11 cellular contexts compared by ENCODE assay signal in the genomic region with DNA sequence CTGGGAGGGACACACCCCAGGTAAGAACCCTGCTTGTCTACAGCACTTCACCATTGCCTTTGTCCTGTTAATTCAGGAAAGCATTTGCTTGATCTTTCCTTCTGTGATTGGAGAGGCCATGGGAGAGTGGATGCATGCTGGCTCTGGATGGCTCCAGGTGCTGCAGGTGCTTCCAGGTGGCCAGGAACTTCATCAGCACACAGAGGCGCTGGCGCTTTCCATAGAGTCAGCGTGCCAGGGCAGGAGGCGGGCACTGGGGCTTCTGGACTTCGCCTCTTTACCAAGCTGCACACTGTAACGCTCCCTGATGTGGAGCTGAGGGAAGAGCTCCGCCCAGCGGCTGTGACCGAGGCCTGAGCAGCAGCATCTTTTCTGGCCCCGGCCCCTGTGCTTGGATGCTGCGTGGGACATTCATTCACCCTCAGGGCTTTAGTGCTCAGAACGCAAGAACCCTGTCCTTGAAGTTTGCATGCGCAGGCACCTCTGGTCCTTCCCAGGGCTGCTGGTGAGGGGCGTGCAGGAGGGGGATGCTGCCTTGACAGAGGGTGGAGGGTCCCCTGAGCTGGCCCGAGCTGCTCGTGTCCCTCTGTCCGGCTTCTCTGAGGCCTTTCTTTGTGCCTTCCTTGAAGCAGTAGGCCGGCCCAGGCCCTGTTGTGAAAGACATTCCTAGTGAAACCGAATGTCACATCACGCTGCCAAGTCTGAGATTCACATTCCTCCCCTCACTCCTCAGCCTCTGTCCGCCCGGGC. TPM values are rescaled to one million over a fixed set of nuclear protein-coding genes. Genes with fewer than 3 reads are reported as not detected.
DNase-seq lines count a peak whose midpoint lies in the region; FAIRE-seq and TF ChIP-seq lines count a peak whose summit lies in the region.
"Had no signal": no experiment of that assay in that cellular context is flagged by ENCODE, and none has a peak within 500 bp of the region (broad histone marks: within the 10 kb centered on the region; RNA-seq: fewer than 3 reads in every experiment).

No MANE protein-coding gene starts in this region.

- peak overlapping the region; percentile 85 for H3K4me2 ChIP-seq in BLaER1

- peak overlapping the region; percentile 94 for H3K27ac ChIP-seq in BLaER1
- H3K27ac ChIP-seq: ovary had no signal

- no peak overlapping the region for H3K9ac ChIP-seq in BLaER1

- H3K4me1 ChIP-seq in BLaER1: peaks cover 55% of the 10 kb centered on the region
- H3K4me1 ChIP-seq: adrenal gland had no signal

- no peaks in the 10 kb centered on the region for H3K9me3 ChIP-seq in BLaER1
- H3K9me3 ChIP-seq: adrenal gland, ovary had no signal

- H4K20me1 ChIP-seq in BLaER1: no peaks in the 10 kb centered on the region

- FAIRE-seq in H54 (lab: Jason Lieb, UNC): no peak
- FAIRE-seq: GM12891 had no signal

- TF ChIP-seq POLR2A in H54 (IDR thresholded peaks at IDR 0.05; ENCODE audit: low read depth, low read length): no peak

- H3K4me3 ChIP-seq in BLaER1 (no peak overlapping the region), choroid plexus epithelial cell (ENCODE audit: low read depth, low read length) (no peak overlapping the region)
- H3K4me3 ChIP-seq: adrenal gland, ovary had no signal

- TF ChIP-seq CTCF in choroid plexus epithelial cell (conservative IDR thresholded peaks at IDR 0.05; ENCODE audit: low read depth, low read length): no peak

- DNase-seq in NCI-H187 (lab: John Stamatoyannopoulos, UW): peak; percentile 79 to 85
- peak; percentile 15 for DNase-seq in choroid plexus epithelial cell (ENCODE audit: low read depth)
- DNase-seq in mucosa of gallbladder (ENCODE audit: low spot score): peak; percentile 71
- no peak for DNase-seq in H54 (ENCODE audit: insufficient read length, low spot score)
- no peak for DNase-seq in anterior cingulate cortex (lab: John Stamatoyannopoulos, UW)
- DNase-seq in GF-D8 (lab: John Stamatoyannopoulos, UW): no peak
- DNase-seq in medulla oblongata (ENCODE audit: extremely low spot score): no peak

- H3K36me3 ChIP-seq in BLaER1: no peaks in the 10 kb centered on the region
- H3K36me3 ChIP-seq: adrenal gland, ovary had no signal

- H3K27me3 ChIP-seq in BLaER1: no peaks in the 10 kb centered on the region
- H3K27me3 ChIP-seq: adrenal gland, ovary had no signal

RNA-seq across cellular contexts. Expression of a gene that starts 1.6 kb away (rescaled TPM):
- 18.1 TPM for total RNA-seq in mucosa of gallbladder

RNA-seq across cellular contexts. Expression of a gene that starts 43.6 kb away (rescaled TPM):
- 43.1 TPM for total RNA-seq in mucosa of gallbladder

Comparison
In these comparisons a context has a peak if more than half of its experiments do, and no peak if none do; other contexts are left out.
1. DNase-seq: peak in NCI-H187 (2 of 2), choroid plexus epithelial cell (single experiment) and mucosa of gallbladder (single experiment); none in H54 (single experiment), anterior cingulate cortex (0 of 58), GF-D8 (single experiment) and medulla oblongata (single experiment).